Comparison of ENCODE assay signal across 18 cellular contexts in the genomic region with DNA sequence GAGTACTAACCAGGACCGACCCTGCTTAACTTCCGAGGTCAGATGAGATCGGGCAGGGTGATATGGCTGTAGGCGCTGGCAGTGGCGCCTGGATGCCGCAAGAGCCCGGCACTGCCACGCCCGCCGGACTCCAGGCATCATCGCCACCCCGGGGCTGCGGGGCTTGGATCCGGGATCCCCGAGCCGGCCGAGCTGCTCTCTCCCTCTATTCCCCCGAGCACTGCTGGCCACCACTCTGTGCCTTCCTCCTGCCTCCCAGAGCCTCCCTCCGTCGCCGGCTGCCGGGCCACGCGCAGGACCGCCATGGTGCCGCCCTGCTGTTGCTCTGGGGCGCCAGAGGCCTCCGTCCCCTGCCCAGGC.
"Had no signal": no experiment of that assay in that cellular context is flagged by ENCODE, and none has a peak within 500 bp of the region (broad histone marks: within the 10 kb centered on the region; RNA-seq: fewer than 3 reads in every experiment).

No MANE protein-coding gene starts in this region.

- H3K27ac ChIP-seq: dorsolateral prefrontal cortex, gastrocnemius medialis, left ventricle myocardium inferior, parathyroid adenoma, psoas muscle, sigmoid colon, skin epidermis, uterus had no signal

- H3K36me3 ChIP-seq: gastrocnemius medialis, left ventricle myocardium inferior, sigmoid colon, uterus had no signal

- DNase-seq: cortex of kidney; dorsolateral prefrontal cortex; effector CD8-positive, alpha-beta T cell; gastrocnemius medialis; islet precursor cell; left ventricle myocardium inferior; mesenchymal stem cell; naive B cell; occipital lobe; retina; sigmoid colon; stimulated activated CD4-positive, alpha-beta T cell treated with anti-CD3 and anti-CD28 coated beads, Interleukin-12 subunit alpha, Interleukin-12 subunit beta, amount 100 ng/mL, for 4 hours; stimulated activated naive CD4-positive, alpha-beta T cell treated with Interleukin-2 at 50 U/mL for 16 hours had no signal

- ATAC-seq: gastrocnemius medialis, psoas muscle had no signal

- H3K4me3 ChIP-seq: dorsolateral prefrontal cortex, gastrocnemius medialis, left ventricle myocardium inferior, lung, psoas muscle, sigmoid colon, skin epidermis, uterus had no signal

- H3K27me3 ChIP-seq: gastrocnemius medialis, sigmoid colon, uterus had no signal

- H3K9me3 ChIP-seq: gastrocnemius medialis, psoas muscle, sigmoid colon, uterus had no signal

- H3K4me1 ChIP-seq: gastrocnemius medialis, left ventricle myocardium inferior, parathyroid adenoma, psoas muscle, sigmoid colon, uterus had no signal
